15 cellular contexts compared by ENCODE assay signal in the genomic region with DNA sequence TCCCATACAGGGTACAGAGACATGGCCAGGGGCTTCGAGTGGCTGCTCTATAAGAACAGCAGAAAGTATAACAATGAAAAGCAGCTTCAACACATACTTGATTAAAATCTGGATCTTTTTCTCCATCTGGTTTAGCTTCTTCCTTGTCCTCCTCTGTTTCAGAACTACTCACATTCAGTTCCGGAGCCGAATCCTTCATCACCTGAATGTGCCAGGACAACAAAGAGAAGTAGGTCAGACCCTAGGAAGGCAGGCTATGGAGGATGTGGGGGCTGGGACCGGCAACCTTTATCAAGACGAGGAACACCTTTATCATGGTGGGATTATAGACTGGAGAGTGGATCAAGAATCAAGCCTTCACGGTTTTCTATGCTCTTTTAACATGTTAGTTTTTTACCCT. TPM values are rescaled to one million over a fixed set of nuclear protein-coding genes. Genes with fewer than 3 reads are reported as not detected.
DNase-seq lines count a peak whose midpoint lies in the region; ATAC-seq and TF ChIP-seq lines count a peak whose summit lies in the region.
"Had no signal": no experiment of that assay in that cellular context is flagged by ENCODE, and none has a peak within 500 bp of the region (broad histone marks: within the 10 kb centered on the region; RNA-seq: fewer than 3 reads in every experiment).

No MANE protein-coding gene starts in this region.

- H3K79me2 ChIP-seq in MM.1S (ENCODE audit: low read length) = peaks cover 22% of the 10 kb centered on the region

- peaks cover 0 to 4% of the 10 kb centered on the region in 2 donors for H3K4me1 Mint-ChIP-seq in natural killer cell
- H3K4me1 Mint-ChIP-seq in natural killer cell treated with Interleukin-12 subunit alpha and Interleukin-12 subunit beta and Interleukin-15 and Interleukin-18, amount 100 ng/mL, for 72 hours (ENCODE audit: low read depth in 2 of 2) = peaks cover 4% of the 10 kb centered on the region in 2 donors
- H3K4me1 Mint-ChIP-seq in nephron progenitor cell = peaks cover 23% of the 10 kb centered on the region

- peaks cover 34% of the 10 kb centered on the region for H3K36me3 Mint-ChIP-seq in natural killer cell
- peaks cover 30% of the 10 kb centered on the region for H3K36me3 Mint-ChIP-seq in natural killer cell treated with Interleukin-12 subunit alpha and Interleukin-12 subunit beta and Interleukin-15 and Interleukin-18, amount 100 ng/mL, for 72 hours
- peaks cover 57% of the 10 kb centered on the region for H3K36me3 Mint-ChIP-seq in nephron progenitor cell (ENCODE audit: low read depth)

- DNase-seq in natural killer cell (no peak), MM.1S (no peak), nephron progenitor cell (no peak), NCI-H446 (lab: John Stamatoyannopoulos, UW) (no peak)
- no peak for DNase-seq in natural killer cell treated with Interleukin-12 subunit alpha and Interleukin-12 subunit beta and Interleukin-15 and Interleukin-18, amount 100 ng/mL, for 72 hours (ENCODE audit: low spot score)
- no peak for DNase-seq in activated CD8-positive, alpha-beta memory T cell treated with anti-CD3 and anti-CD28 coated beads, Interleukin-2, amount 50 U/mL, for 4 hours
- DNase-seq: CD8-positive, alpha-beta memory T cell; COR-L47; DMS 273 treated with DMSO at 0.1 percent for 48 hours; DMS53; DND-41; EL; H9 had no signal

- no peak overlapping the region for H3K4me3 ChIP-seq in MM.1S (ENCODE audit: low read length)
- H3K4me3 ChIP-seq: BLaER1 treated with 17β-estradiol and CSF1 and Interleukin-3, amounts not matched to agents 10 nM and 100 nM had no signal

- intact Hi-C loops in natural killer cell (cut with micrococcal nuclease) = no loop called here

- H4K20me1 ChIP-seq in MM.1S (ENCODE audit: insufficient read depth, low read length) = no peaks in the 10 kb centered on the region; the same call in 1 of the 2 replicates

- no peaks in the 10 kb centered on the region for H3K27me3 ChIP-seq in MM.1S (replicated peaks; ENCODE audit: insufficient read depth, low read length)
- H3K27me3 ChIP-seq: BLaER1 treated with 17β-estradiol and CSF1 and Interleukin-3, amounts not matched to agents 10 nM and 100 nM had no signal

- H3K27ac ChIP-seq in MM.1S (ENCODE audit: low read length) = peak overlapping the region; percentile 13; the same call in 1 of the 2 replicates
- H3K27ac ChIP-seq: BLaER1 treated with 17β-estradiol and CSF1 and Interleukin-3, amounts not matched to agents 10 nM and 100 nM had no signal

- H3K4me1 ChIP-seq in MM.1S (ENCODE audit: low read length) = peaks cover 38% of the 10 kb centered on the region

- no peaks in the 10 kb centered on the region; the same call in 1 of the 2 replicates for H3K36me3 ChIP-seq in MM.1S (replicated peaks; ENCODE audit: insufficient read depth, low read length)

- no peak for ATAC-seq in natural killer cell
- ATAC-seq in natural killer cell treated with Interleukin-12 subunit alpha and Interleukin-12 subunit beta and Interleukin-15 and Interleukin-18, amount 100 ng/mL, for 72 hours = no peak

- H3K27ac Mint-ChIP-seq in natural killer cell = peak overlapping the region; percentile 27 to 41
- no peak overlapping the region for H3K27ac Mint-ChIP-seq in natural killer cell treated with Interleukin-12 subunit alpha and Interleukin-12 subunit beta and Interleukin-15 and Interleukin-18, amount 100 ng/mL, for 72 hours
- H3K27ac Mint-ChIP-seq in nephron progenitor cell = peak overlapping the region; percentile 63
- H3K27ac Mint-ChIP-seq: B cell, H9 had no signal

- no peak overlapping the region for H2AFZ ChIP-seq in MM.1S (ENCODE audit: low read length)

- H3K9me3 Mint-ChIP-seq in natural killer cell (no peaks in the 10 kb centered on the region), nephron progenitor cell (no peaks in the 10 kb centered on the region)
- no peaks in the 10 kb centered on the region for H3K9me3 Mint-ChIP-seq in natural killer cell treated with Interleukin-12 subunit alpha and Interleukin-12 subunit beta and Interleukin-15 and Interleukin-18, amount 100 ng/mL, for 72 hours
- H3K9me3 Mint-ChIP-seq: CD8-positive, alpha-beta memory T cell; H9 had no signal

- no peak overlapping the region for H3K9ac ChIP-seq in MM.1S (ENCODE audit: low read length)
- H3K9ac ChIP-seq: BLaER1 treated with 17β-estradiol and CSF1 and Interleukin-3, amounts not matched to agents 10 nM and 100 nM had no signal

- H3K9me3 ChIP-seq in MM.1S (replicated peaks; ENCODE audit: insufficient read depth, low read length) = no peaks in the 10 kb centered on the region
- H3K9me3 ChIP-seq: BLaER1 treated with 17β-estradiol and CSF1 and Interleukin-3, amounts not matched to agents 10 nM and 100 nM had no signal

- no peak overlapping the region for H3K4me2 ChIP-seq in MM.1S (ENCODE audit: low read depth, low read length)

- H3K4me3 Mint-ChIP-seq in natural killer cell (no peak overlapping the region), nephron progenitor cell (no peak overlapping the region)
- H3K4me3 Mint-ChIP-seq in natural killer cell treated with Interleukin-12 subunit alpha and Interleukin-12 subunit beta and Interleukin-15 and Interleukin-18, amount 100 ng/mL, for 72 hours = no peak overlapping the region
- H3K4me3 Mint-ChIP-seq: B cell; CD8-positive, alpha-beta memory T cell; H9 had no signal

- TF ChIP-seq CTCF in natural killer cell (IDR thresholded peaks at IDR 0.05) (no peak), MM.1S (IDR thresholded peaks at IDR 0.05; ENCODE audit: low read length) (no peak), nephron progenitor cell (IDR thresholded peaks at IDR 0.05) (no peak)

- no peaks in the 10 kb centered on the region for H3K9me2 ChIP-seq in MM.1S (replicated peaks; ENCODE audit: insufficient read depth, low read length)

- peaks cover 21% of the 10 kb centered on the region for H3F3A ChIP-seq in MM.1S (ENCODE audit: insufficient read depth, low read length)

- H3K27me3 Mint-ChIP-seq in natural killer cell (ENCODE audit: low read depth in 2 of 2) (no peaks in the 10 kb centered on the region), nephron progenitor cell (ENCODE audit: low read depth, poor library complexity) (no peaks in the 10 kb centered on the region)
- H3K27me3 Mint-ChIP-seq in natural killer cell treated with Interleukin-12 subunit alpha and Interleukin-12 subunit beta and Interleukin-15 and Interleukin-18, amount 100 ng/mL, for 72 hours = no peaks in the 10 kb centered on the region
- H3K27me3 Mint-ChIP-seq: B cell; CD8-positive, alpha-beta memory T cell had no signal

RNA-seq across cellular contexts. Expression of a gene that starts 32.2 kb away (rescaled TPM):
- total RNA-seq in natural killer cell = 1 to 10 TPM in 1 of 3 donors, under 1 TPM in 1, not detected in 1; 0.47 to 1.1 TPM
- under 1 TPM in 1 of 2 donors, not detected in 1; 0.19 TPM for total RNA-seq in natural killer cell treated with Interleukin-12 subunit alpha and Interleukin-12 subunit beta and Interleukin-15 and Interleukin-18, amount 100 ng/mL, for 72 hours

Comparison
In these comparisons a context has a peak if more than half of its experiments do, and no peak if none do; other contexts are left out.
1. H3K27ac Mint-ChIP-seq: peak in natural killer cell (2 of 2) and nephron progenitor cell (single experiment); none in natural killer cell treated with Interleukin-12 subunit alpha and Interleukin-12 subunit beta and Interleukin-15 and Interleukin-18, amount 100 ng/mL, for 72 hours (0 of 2).